9 cellular contexts compared by ENCODE assay signal in the genomic region with DNA sequence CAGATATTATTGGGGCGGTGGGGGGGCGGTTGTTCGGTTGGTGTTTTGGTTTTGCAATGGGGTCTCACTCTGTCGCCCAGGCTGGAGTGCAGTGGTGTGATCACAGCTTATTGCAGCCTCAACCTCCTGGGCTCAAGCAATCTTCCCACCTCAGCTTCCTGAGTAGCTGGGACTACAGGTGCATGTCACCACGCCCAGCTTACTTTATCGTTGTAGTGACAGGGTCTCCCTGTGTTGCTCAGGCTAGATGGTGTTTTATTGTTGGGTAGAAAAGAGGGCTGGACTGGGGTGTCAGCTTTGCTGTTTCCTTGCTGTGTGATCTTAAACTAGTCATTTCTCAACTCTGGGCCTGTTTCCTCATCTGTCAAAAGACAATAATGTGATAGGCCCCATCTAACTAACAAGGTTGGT. TPM values are rescaled to one million over a fixed set of nuclear protein-coding genes. Genes with fewer than 3 reads are reported as not detected.
A peak's percentile ranks its signal among the peaks of the same experiment; 100 is the strongest.
DNase-seq lines count a peak whose midpoint lies in the region; ATAC-seq and TF ChIP-seq lines count a peak whose summit lies in the region.
"Had no signal": no experiment of that assay in that cellular context is flagged by ENCODE, and none has a peak within 500 bp of the region (broad histone marks: within the 10 kb centered on the region; RNA-seq: fewer than 3 reads in every experiment).

No MANE protein-coding gene starts in this region.

- no peak overlapping the region for H3K18ac ChIP-seq in IMR-90 (ENCODE audit: low read depth, low read length)

- intact Hi-C loops in CD4-positive, alpha-beta T cell (cut with DNase I, micrococcal nuclease): loop anchor here (1.0 to 5.0 kb wide), 2 partner anchors 47 to 65 kb away; no protein-coding TSS in a partner anchor
- intact Hi-C loops in IMR-90 (cut with micrococcal nuclease): no loop called here
- intact Hi-C loops in lower lobe of right lung (cut with DNase I): no loop called here

- H3K4me3 ChIP-seq in IMR-90 (ENCODE audit: insufficient read depth, low read depth, low read length): no peak overlapping the region
- no peak overlapping the region for H3K4me3 ChIP-seq in lower lobe of right lung
- H3K4me3 ChIP-seq: left ventricle myocardium inferior had no signal

- CTCF ChIA-PET in CD4-positive, alpha-beta T cell (lab: Charles Lee): interaction anchor here (1.1 to 3.0 kb wide), 8 partner anchors 9 to 77 kb away, joined by 3 to 14 read pairs (median 4); no protein-coding TSS in a partner anchor
- CTCF ChIA-PET in IMR-90 (lab: Yijun Ruan, JAX): no interaction called here

- H2BK120ac ChIP-seq in IMR-90 (ENCODE audit: low read depth, low read length): peak overlapping the region; percentile 5; the same call in 1 of the 2 replicates

- dilution Hi-C loops in IMR-90 (cut with HindIII; ENCODE audit: low sequenced_read_pairs, unreplicated experiment): no loop called here

- no peaks in the 10 kb centered on the region for H3K27me3 Mint-ChIP-seq in CD4-positive, alpha-beta T cell
- H3K27me3 Mint-ChIP-seq in T-helper 2 cell treated with Interferon-gamma antibody and Interleukin-4, amounts not matched to agents 5 μg/mL and 100 μg/mL, for 36 hours (ENCODE audit: low read depth): no peaks in the 10 kb centered on the region

- no peak overlapping the region for H3K4me2 ChIP-seq in IMR-90 (ENCODE audit: low read depth, low read length)

- peaks cover 50% of the 10 kb centered on the region for H3K4me1 Mint-ChIP-seq in CD4-positive, alpha-beta T cell (ENCODE audit: low read depth)
- H3K4me1 Mint-ChIP-seq in T-helper 2 cell treated with Interferon-gamma antibody and Interleukin-4, amounts not matched to agents 5 μg/mL and 100 μg/mL, for 36 hours (ENCODE audit: low read depth): peaks cover 36% of the 10 kb centered on the region

- no peak overlapping the region for H2AK9ac ChIP-seq in IMR-90 (replicated peaks; ENCODE audit: low read depth, low read length, poor library complexity)

- no peaks in the 10 kb centered on the region for H3K36me3 Mint-ChIP-seq in CD4-positive, alpha-beta T cell (ENCODE audit: low read depth)
- H3K36me3 Mint-ChIP-seq in T-helper 2 cell treated with Interferon-gamma antibody and Interleukin-4, amounts not matched to agents 5 μg/mL and 100 μg/mL, for 36 hours (ENCODE audit: low read depth): no peaks in the 10 kb centered on the region

- no TSS peak for BruUV-seq in IMR-90 (replicated peaks; lab: Mats Ljungman, UMichigan)

- H3K56ac ChIP-seq in IMR-90 (ENCODE audit: extremely low read depth, insufficient read depth, low read length): no peak overlapping the region

- no peaks in the 10 kb centered on the region for H3K9me3 ChIP-seq in CD4-positive, alpha-beta T cell (ENCODE audit: control insufficient read depth, low read length)
- H3K9me3 ChIP-seq in IMR-90 (ENCODE audit: control insufficient read depth, insufficient read depth, low read length) (no peaks in the 10 kb centered on the region), lower lobe of right lung (no peaks in the 10 kb centered on the region)
- H3K9me3 ChIP-seq: left ventricle myocardium inferior had no signal

- TF ChIP-seq CTCF in CD4-positive, alpha-beta T cell (IDR thresholded peaks at IDR 0.05): no peak
- TF ChIP-seq CTCF in IMR-90 (conservative IDR thresholded peaks at IDR 0.05; ENCODE audit: low read depth, low read length) (no peak), lower lobe of right lung (IDR thresholded peaks at IDR 0.05) (no peak)

- no peak overlapping the region for H2BK20ac ChIP-seq in IMR-90 (ENCODE audit: low read depth, low read length)

- no peak overlapping the region for H2AK5ac ChIP-seq in IMR-90 (ENCODE audit: low read depth, low read length)

- no peak overlapping the region for H3K9ac ChIP-seq in IMR-90 (ENCODE audit: low read depth, low read length)

- in situ Hi-C loops in IMR-90 (cut with MboI; ENCODE audit: low sequenced_read_pairs): no loop called here

- 0 out of 3 replicates have a peak overlapping the region, but pooled peaks have one; percentile 10 for H2BK15ac ChIP-seq in IMR-90 (ENCODE audit: low read depth, low read length)

- H3K9me3 Mint-ChIP-seq in CD4-positive, alpha-beta T cell: no peaks in the 10 kb centered on the region
- H3K9me3 Mint-ChIP-seq in T-helper 2 cell treated with Interferon-gamma antibody and Interleukin-4, amounts not matched to agents 5 μg/mL and 100 μg/mL, for 36 hours: no peaks in the 10 kb centered on the region

- no peaks in the 10 kb centered on the region for H3K27me3 ChIP-seq in CD4-positive, alpha-beta T cell (ENCODE audit: control insufficient read depth, insufficient read depth, low read length)
- H3K27me3 ChIP-seq in IMR-90 (ENCODE audit: control insufficient read depth, insufficient read depth, low read length): no peaks in the 10 kb centered on the region
- H3K27me3 ChIP-seq in lower lobe of right lung (ENCODE audit: low read depth): no peaks in the 10 kb centered on the region

- DNase-seq in CD4-positive, alpha-beta T cell: peak in 1 of 10 experiments; percentile 9
- DNase-seq in IMR-90: no peak
- no peak for DNase-seq in T-helper 2 cell treated with Interferon-gamma antibody and Interleukin-4, amounts not matched to agents 5 μg/mL and 100 μg/mL, for 36 hours (ENCODE audit: low spot score)
- DNase-seq in lower lobe of right lung: no peak
- no peak for DNase-seq in NCI-H128 (lab: John Stamatoyannopoulos, UW; ENCODE audit: unreplicated experiment)
- no peak for DNase-seq in activated effector memory CD4-positive, alpha-beta T cell treated with Interleukin-2 at 50 U/mL for 16 hours
- DNase-seq in DMS53 treated with DMSO at 0.1 percent for 48 hours (lab: John Stamatoyannopoulos, UW; ENCODE audit: unreplicated experiment): no peak
- DNase-seq: left ventricle myocardium inferior had no signal

- H3K79me1 ChIP-seq in IMR-90 (ENCODE audit: low read depth in 1 of 2, low read length in 2 of 2): no peaks in the 10 kb centered on the region

- no peak overlapping the region for H2AFZ ChIP-seq in IMR-90 (replicated peaks; ENCODE audit: low read length, poor library complexity)

- H4K8ac ChIP-seq in IMR-90 (ENCODE audit: low read depth in 2 of 2, low read length in 2 of 2): 0 out of 4 replicates have a peak overlapping the region, but pooled peaks of 1 of the 2 experiments have one; percentile 6

- peaks cover 4% of the 10 kb centered on the region for H3K4me1 ChIP-seq in IMR-90 (ENCODE audit: control insufficient read depth, insufficient read depth, low read length)
- peaks cover 46% of the 10 kb centered on the region for H3K4me1 ChIP-seq in lower lobe of right lung

- no peak overlapping the region for H3K14ac ChIP-seq in IMR-90 (replicated peaks; ENCODE audit: low read depth, low read length)

- no peak overlapping the region for H2BK5ac ChIP-seq in IMR-90 (ENCODE audit: low read depth, low read length, poor library complexity, severe bottlenecking)

- peak; percentile 46 for ATAC-seq in CD4-positive, alpha-beta T cell (ENCODE audit: poor library complexity)
- ATAC-seq in IMR-90 (ENCODE audit: low read depth) (no peak), lower lobe of right lung (no peak), HG03097 (IDR thresholded peaks at IDR 0.05; ENCODE audit: low FRiP score, unreplicated experiment) (no peak)

- H4K20me1 ChIP-seq in IMR-90 (ENCODE audit: insufficient read depth, low read length): no peaks in the 10 kb centered on the region

- no peak for TF ChIP-seq POLR2A in IMR-90 (IDR thresholded peaks at IDR 0.05; ENCODE audit: low read depth, low read length)

- no peak overlapping the region for H4K91ac ChIP-seq in IMR-90 (ENCODE audit: insufficient read depth, low read depth, low read length)

- no peak overlapping the region for H3K23ac ChIP-seq in IMR-90 (ENCODE audit: low read depth, low read length)

- POLR2A ChIA-PET in CD4-positive, alpha-beta T cell (lab: Charles Lee): interaction anchor here (0.6 to 4.0 kb wide), 10 partner anchors 10 to 73 kb away, joined by 3 to 33 read pairs (median 8); partner anchors contain the start of gene MYH9
- POLR2A ChIA-PET in IMR-90 (lab: Charles Lee; ENCODE audit: unreplicated experiment): no interaction called here

- peak overlapping the region; percentile 26 for H3K4me3 Mint-ChIP-seq in CD4-positive, alpha-beta T cell
- H3K4me3 Mint-ChIP-seq in T-helper 2 cell treated with Interferon-gamma antibody and Interleukin-4, amounts not matched to agents 5 μg/mL and 100 μg/mL, for 36 hours: peak overlapping the region; percentile 66

- H3K27ac Mint-ChIP-seq in CD4-positive, alpha-beta T cell: peak overlapping the region; percentile 90
- H3K27ac Mint-ChIP-seq in T-helper 2 cell treated with Interferon-gamma antibody and Interleukin-4, amounts not matched to agents 5 μg/mL and 100 μg/mL, for 36 hours: peak overlapping the region; percentile 96

- WGBS in IMR-90 (ENCODE audit: extremely low coverage in 2 of 2, insufficient read length in 1 of 2), 2 experiments: 100% methylated on average over 1 of the region's 6 CpGs; no CpG with 5 or more reads in 1 of the 2 experiments

- peak overlapping the region; percentile 36; the same call in 1 of the 2 replicates for H3K4ac ChIP-seq in IMR-90 (ENCODE audit: low read depth, low read length)

- TF ChIP-seq RAD21 in IMR-90 (IDR thresholded peaks at IDR 0.05; ENCODE audit: low read length): no peak

- no peak overlapping the region; the same call in 1 of the 2 replicates for H4K5ac ChIP-seq in IMR-90 (ENCODE audit: low read depth, low read length)

- H3K9me1 ChIP-seq in IMR-90 (ENCODE audit: insufficient read depth, low read length): no peaks in the 10 kb centered on the region

- peak overlapping the region; percentile 59 for H3K27ac ChIP-seq in CD4-positive, alpha-beta T cell (ENCODE audit: low read depth, low read length)
- H3K27ac ChIP-seq in IMR-90 (ENCODE audit: insufficient read depth, low read length) (no peak overlapping the region), lower lobe of right lung (peak overlapping the region; percentile 65)
- H3K27ac ChIP-seq: left ventricle myocardium inferior had no signal

- no peaks in the 10 kb centered on the region for H3K36me3 ChIP-seq in IMR-90 (ENCODE audit: control insufficient read depth, insufficient read depth, low read length)
- H3K36me3 ChIP-seq in lower lobe of right lung: no peaks in the 10 kb centered on the region
- H3K36me3 ChIP-seq: left ventricle myocardium inferior had no signal

TF ChIP-seq in IMR-90, 13 proteins besides CTCF, POLR2A, EP300 and RAD21 (continues in another document):
- TF ChIP-seq MXI1 (IDR thresholded peaks at IDR 0.05; ENCODE audit: borderline replicate concordance, low read depth, low read length): no peak
- no peak for TF ChIP-seq RFX5 (IDR thresholded peaks at IDR 0.05; ENCODE audit: low read depth, low read length)
- TF ChIP-seq MAFK (IDR thresholded peaks at IDR 0.05; ENCODE audit: low read depth, low read length): no peak
- no peak for TF ChIP-seq SMC3 (IDR thresholded peaks at IDR 0.05; ENCODE audit: low read depth, low read length)
- TF ChIP-seq CEBPB (IDR thresholded peaks at IDR 0.05; ENCODE audit: low read depth, low read length): no peak
- TF ChIP-seq MAZ (IDR thresholded peaks at IDR 0.05; ENCODE audit: borderline replicate concordance, low read depth, low read length): no peak

RNA-seq across cellular contexts. Expression of gene MYH9, which starts 17.5 kb away (rescaled TPM):
- 100 to 1,000 TPM; 901 to 925 TPM for total RNA-seq in CD4-positive, alpha-beta T cell
- 554 and 783 TPM in 2 replicates for total RNA-seq in IMR-90 (2012; rRNA removed)
- 475 and 507 TPM in 2 replicates for polyA plus RNA-seq in IMR-90 (2012; rRNA removed)
- 197 and 382 TPM in 2 replicates for polyA plus RNA-seq in IMR-90 (2012; cell fraction: cytosol; rRNA removed)
- 449 and 493 TPM in 2 replicates for polyA plus RNA-seq in IMR-90 (2012; cell fraction: nucleus; rRNA removed; ENCODE audit: low replicate concordance)
- 659 TPM for total RNA-seq in lower lobe of right lung

Comparison
In these comparisons a context has a peak if more than half of its experiments do, and no peak if none do; other contexts are left out.
1. intact Hi-C loops: an anchor here in CD4-positive, alpha-beta T cell (1.0 to 5.0 kb wide); none called in IMR-90 and lower lobe of right lung.